8 cellular contexts compared by ENCODE assay signal in the genomic region with DNA sequence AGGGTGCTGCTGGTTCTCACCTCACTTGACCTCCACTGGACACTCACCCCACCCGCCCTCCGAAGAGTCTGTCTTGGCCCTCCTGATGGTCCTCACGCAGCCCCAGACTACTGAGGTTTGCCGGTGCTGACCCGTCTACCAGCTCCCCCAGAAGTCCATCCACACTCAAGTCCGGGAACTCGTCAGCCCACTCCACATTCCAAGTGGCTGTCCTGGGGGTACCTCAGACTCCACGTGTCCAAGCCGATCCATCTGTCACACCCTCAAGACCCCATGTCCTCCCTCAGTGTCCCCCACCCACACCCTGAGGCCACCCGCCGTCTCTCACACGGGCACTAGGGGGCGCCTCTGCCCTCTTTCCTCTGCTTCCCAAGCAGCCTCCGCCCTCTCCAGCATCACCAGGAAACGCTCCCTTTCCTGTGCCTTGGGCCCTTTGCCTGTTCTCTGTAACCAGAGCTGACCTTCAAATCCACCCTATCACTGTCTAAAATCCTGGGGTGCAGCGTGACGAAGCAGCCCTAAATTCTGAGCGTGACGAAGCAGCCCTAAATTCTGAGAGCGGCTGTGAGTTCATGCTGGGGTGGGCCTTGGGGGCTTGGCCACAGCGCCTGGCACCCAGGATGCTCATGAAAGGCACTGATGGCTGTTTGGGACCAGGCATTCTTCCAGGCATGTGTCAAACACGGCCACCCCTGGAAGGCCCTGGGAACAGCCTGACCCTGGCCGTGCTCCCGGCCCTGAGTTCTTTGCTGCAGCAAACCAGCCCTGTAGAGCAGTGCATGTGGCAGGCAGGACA.
DNase-seq lines count a peak whose midpoint lies in the region; ATAC-seq lines count a peak whose summit lies in the region.

No MANE protein-coding gene starts in this region.

- no peak overlapping the region for H3K4me3 ChIP-seq in right cardiac atrium (ENCODE audit: low read length)

- 30% methylated on average over 24 of the region's 24 CpGs for WGBS in right cardiac atrium

- H3K4me1 Mint-ChIP-seq in activated naive CD8-positive, alpha-beta T cell treated with anti-CD3 and anti-CD28 coated beads, Interleukin-2, amount 50 U/mL, for 24 hours = no peaks in the 10 kb centered on the region

- intact Hi-C loops in right cardiac atrium (cut with DNase I) = no loop called here

- H3K36me3 Mint-ChIP-seq in activated naive CD8-positive, alpha-beta T cell treated with anti-CD3 and anti-CD28 coated beads, Interleukin-2, amount 50 U/mL, for 24 hours (ENCODE audit: low read depth) = no peaks in the 10 kb centered on the region

- H3K9me3 Mint-ChIP-seq in activated naive CD8-positive, alpha-beta T cell treated with anti-CD3 and anti-CD28 coated beads, Interleukin-2, amount 50 U/mL, for 24 hours = no peaks in the 10 kb centered on the region

- peaks cover 2% of the 10 kb centered on the region for H3K27me3 Mint-ChIP-seq in activated naive CD8-positive, alpha-beta T cell treated with anti-CD3 and anti-CD28 coated beads, Interleukin-2, amount 50 U/mL, for 24 hours

- DNase-seq in activated naive CD4-positive, alpha-beta T cell treated with Interleukin-2 at 50 U/mL for 16 hours = peak; percentile 35
- no peak for DNase-seq in activated naive CD4-positive, alpha-beta T cell treated with anti-CD3 and anti-CD28 coated beads, Interleukin-2, amount 50 U/mL, for 16 hours
- DNase-seq in NCI-H460 (ENCODE audit: extremely low read depth, low read depth) (peak; percentile 30), right cardiac atrium (peak; percentile 47 to 80 (median 80)), NK-92 (lab: John Stamatoyannopoulos, UW; ENCODE audit: unreplicated experiment) (no peak)
- peak; percentile 58 for DNase-seq in activated naive CD8-positive, alpha-beta T cell treated with anti-CD3 and anti-CD28 coated beads, Interleukin-2, amount 50 U/mL, for 24 hours
- peak; percentile 45 to 52 for DNase-seq in stimulated activated CD4-positive, alpha-beta T cell treated with anti-CD3 and anti-CD28 coated beads, Interleukin-2, amount 100 ng/mL, for 48 hours

- no peak overlapping the region for H3K27ac Mint-ChIP-seq in activated naive CD8-positive, alpha-beta T cell treated with anti-CD3 and anti-CD28 coated beads, Interleukin-2, amount 50 U/mL, for 24 hours

- no peaks in the 10 kb centered on the region for H3K4me1 ChIP-seq in right cardiac atrium (ENCODE audit: control insufficient read depth, insufficient read depth, low read length)

- no peaks in the 10 kb centered on the region for H3K9me3 ChIP-seq in right cardiac atrium (ENCODE audit: control insufficient read depth, low read length)

- H3K27me3 ChIP-seq in right cardiac atrium (ENCODE audit: control insufficient read depth, insufficient read depth) = no peaks in the 10 kb centered on the region

- no peak overlapping the region for H3K4me3 Mint-ChIP-seq in activated naive CD8-positive, alpha-beta T cell treated with anti-CD3 and anti-CD28 coated beads, Interleukin-2, amount 50 U/mL, for 24 hours

- H3K27ac ChIP-seq in right cardiac atrium (ENCODE audit: low read length) = no peak overlapping the region

- ATAC-seq in activated naive CD8-positive, alpha-beta T cell treated with anti-CD3 and anti-CD28 coated beads, Interleukin-2, amount 50 U/mL, for 24 hours = peak; percentile 8
- ATAC-seq in right cardiac atrium (peak; percentile 57 to 77), GM21390 (IDR thresholded peaks at IDR 0.05; ENCODE audit: unreplicated experiment) (no peak)

Comparison
In these comparisons a context has a peak if more than half of its experiments do, and no peak if none do; other contexts are left out.
1. DNase-seq: peak in activated naive CD4-positive, alpha-beta T cell treated with Interleukin-2 at 50 U/mL for 16 hours (single experiment), NCI-H460 (single experiment), activated naive CD8-positive, alpha-beta T cell treated with anti-CD3 and anti-CD28 coated beads, Interleukin-2, amount 50 U/mL, for 24 hours (single experiment), right cardiac atrium (3 of 3) and stimulated activated CD4-positive, alpha-beta T cell treated with anti-CD3 and anti-CD28 coated beads, Interleukin-2, amount 100 ng/mL, for 48 hours (2 of 2); none in activated naive CD4-positive, alpha-beta T cell treated with anti-CD3 and anti-CD28 coated beads, Interleukin-2, amount 50 U/mL, for 16 hours (single experiment) and NK-92 (single experiment).